ENCODE assay signal across 12 cellular contexts in genomic region chr3:58537412-58538301, GRCh38. TPM values are rescaled to one million over a fixed set of nuclear protein-coding genes. Genes with fewer than 3 reads are reported as not detected.
DNase-seq lines count a peak whose midpoint lies in the region; ATAC-seq, FAIRE-seq and TF ChIP-seq lines count a peak whose summit lies in the region.
"Had no signal": no experiment of that assay in that cellular context is flagged by ENCODE, and none has a peak within 500 bp of the region (broad histone marks: within the 10 kb centered on the region; RNA-seq: fewer than 3 reads in every experiment).

No MANE protein-coding gene starts in this region.

- FAIRE-seq in kidney (lab: Jason Lieb, UNC): no peak
- FAIRE-seq: urothelium cell line had no signal

- H3K9me3 Mint-ChIP-seq in Calu3 (ENCODE audit: low read depth, unreplicated experiment): no peaks in the 10 kb centered on the region
- H3K9me3 Mint-ChIP-seq: CD14-positive monocyte had no signal

- intact Hi-C loops in kidney (cut with DNase I) (no loop called here), Calu3 (cut with micrococcal nuclease; ENCODE audit: unreplicated experiment) (no loop called here)

- in situ Hi-C loops in G401 (cut with HindIII; ENCODE audit: low sequenced_read_pairs): no loop called here

- H3K4me1 ChIP-seq in kidney (ENCODE audit: control insufficient read depth in 1 of 2, insufficient read depth in 1 of 2, low read depth in 1 of 2, low read length in 2 of 2): peaks cover 18 to 34% of the 10 kb centered on the region in 2 donors

- H3K27me3 Mint-ChIP-seq in Calu3 (ENCODE audit: unreplicated experiment): no peaks in the 10 kb centered on the region

- no peaks in the 10 kb centered on the region for H3K9me3 ChIP-seq in kidney (ENCODE audit: control insufficient read depth in 1 of 2, low read length in 2 of 2)

- peaks cover 6 to 12% of the 10 kb centered on the region in 2 donors for H3K36me3 ChIP-seq in kidney (ENCODE audit: control insufficient read depth in 1 of 2, insufficient read depth in 2 of 2, low read length in 2 of 2)

- H3K36me3 Mint-ChIP-seq in Calu3 (ENCODE audit: insufficient read depth, unreplicated experiment): peaks cover 2% of the 10 kb centered on the region
- H3K36me3 Mint-ChIP-seq: CD14-positive monocyte had no signal

- ATAC-seq in GM21390 (IDR thresholded peaks at IDR 0.05; ENCODE audit: unreplicated experiment) (no peak), GM18511 (IDR thresholded peaks at IDR 0.05; ENCODE audit: unreplicated experiment) (no peak)

- peaks cover 21% of the 10 kb centered on the region for H3K4me1 Mint-ChIP-seq in Calu3 (ENCODE audit: low read depth, unreplicated experiment)

- H3K27ac ChIP-seq in kidney (ENCODE audit: low read depth in 2 of 2, low read length in 2 of 2): peak overlapping the region; percentile 29 to 77

- CTCF ChIA-PET in Calu3 (lab: Charles Lee): no interaction called here

- DNase-seq in G401 (ENCODE audit: low spot score): peak; percentile 69
- peak; percentile 60 for DNase-seq in amniotic epithelial cell (ENCODE audit: low read depth)
- DNase-seq in kidney: no peak
- DNase-seq in renal cortical epithelial cell (ENCODE audit: low read depth): peak; percentile 68
- DNase-seq in Calu3: no peak
- DNase-seq in NCI-H128 (lab: John Stamatoyannopoulos, UW; ENCODE audit: unreplicated experiment): no peak

- no peak overlapping the region for H3K4me3 Mint-ChIP-seq in Calu3 (ENCODE audit: low read depth, unreplicated experiment)
- H3K4me3 Mint-ChIP-seq: CD14-positive monocyte had no signal

- H3K27ac Mint-ChIP-seq in Calu3 (ENCODE audit: unreplicated experiment): no peak overlapping the region

- no TSS peak for BruUV-seq in Calu3 (replicated peaks; lab: Mats Ljungman, UMichigan)

- no peak for TF ChIP-seq CTCF in kidney (IDR thresholded peaks at IDR 0.05; ENCODE audit: borderline replicate concordance, extremely low read depth, insufficient read depth)
- TF ChIP-seq CTCF in Calu3 (IDR thresholded peaks at IDR 0.05; ENCODE audit: unreplicated experiment): no peak

- H3K4me3 ChIP-seq in kidney (ENCODE audit: low read length in 2 of 2): peak overlapping the region in 1 of 2 donors; percentile 69

- H3K9ac ChIP-seq in kidney (ENCODE audit: low read length in 2 of 2): peak overlapping the region; percentile 45 to 88

RNA-seq across cellular contexts. Expression of gene ACOX2, which starts 0.7 kb away (rescaled TPM):
- total RNA-seq in G401 (2014; rRNA removed; shearing (Covaris generic)): 16.1 and 25.4 TPM in 2 replicates
- total RNA-seq in kidney: 18.6 TPM
- 85.5 TPM for polyA plus RNA-seq in kidney (ENCODE audit: insufficient read depth, low read depth, low replicate concordance)
- 0.75 TPM in 1 of 2 replicates, not detected in the other for total RNA-seq in renal cortical epithelial cell
- total RNA-seq in Calu3 (2022): 1.1 and 1.4 TPM in 2 replicates
- total RNA-seq: T-helper 2 cell treated with Interferon-gamma antibody and Interleukin-4, amounts not matched to agents 100 ng/mL and 5 ng/mL, for 36 hours had no signal

RNA-seq across cellular contexts. Expression of gene FAM107A, which starts 39.5 kb away (rescaled TPM):
- not detected in 2 replicates for total RNA-seq in G401 (2014; rRNA removed; shearing (Covaris generic))
- total RNA-seq in kidney (180 TPM), renal cortical epithelial cell (0.60 and 0.87 TPM in 2 replicates), Calu3 (2022) (not detected in 2 replicates)
- 52.5 TPM for polyA plus RNA-seq in kidney (ENCODE audit: insufficient read depth, low read depth, low replicate concordance)
- total RNA-seq: myocyte; T-helper 2 cell treated with Interferon-gamma antibody and Interleukin-4, amounts not matched to agents 100 ng/mL and 5 ng/mL, for 36 hours had no signal
- polyA plus RNA-seq: CD14-positive monocyte had no signal

RNA-seq across cellular contexts. Expression of gene KCTD6, which starts 45.8 kb away (rescaled TPM):
- 15.1 and 17.5 TPM in 2 replicates for total RNA-seq in G401 (2014; rRNA removed; shearing (Covaris generic))
- 19.0 TPM for total RNA-seq in kidney
- 24.5 TPM for polyA plus RNA-seq in kidney (ENCODE audit: insufficient read depth, low read depth, low replicate concordance)
- 6.3 and 9.5 TPM in 2 replicates for total RNA-seq in renal cortical epithelial cell
- total RNA-seq in Calu3 (2022): 10.7 and 11.4 TPM in 2 replicates

Comparison
In these comparisons a context has a peak if more than half of its experiments do, and no peak if none do; other contexts are left out.
1. DNase-seq: peak in G401 (single experiment), amniotic epithelial cell (single experiment) and renal cortical epithelial cell (single experiment); none in kidney (single experiment), Calu3 (single experiment) and NCI-H128 (single experiment).
2. RNA of gene FAM107A, which starts 39.5 kb away (total RNA-seq): 180 TPM in kidney (single experiment); 0.60 to 0.87 TPM in renal cortical epithelial cell, not detected in G401 and not detected in Calu3; every median in the first group is over 10 times any median in the second.